1 cellular context compared by ENCODE assay signal in genomic region chr4:41360214-41360910, GRCh38.
TF ChIP-seq lines count a peak whose summit lies in the region.

No MANE protein-coding gene starts in this region.

TF ChIP-seq in HEK293, 187 proteins besides CTCF, POLR2A, EP300 and RAD21 (continued from another document and continues in another):
- TF ChIP-seq HOXD13 (CRISPR knock-in tag; IDR thresholded peaks at IDR 0.05; ENCODE audit: borderline replicate concordance) (no peak), ZNF785 (tag by site-specific recombination; IDR thresholded peaks at IDR 0.05) (no peak), ZNF280C (tag by site-specific recombination; IDR thresholded peaks at IDR 0.05) (no peak), ZNF473 (tag by site-specific recombination; IDR thresholded peaks at IDR 0.05) (no peak), BCL11A (tag by site-specific recombination; IDR thresholded peaks at IDR 0.05; ENCODE audit: low read depth) (no peak), GLIS1 (tag by site-specific recombination; IDR thresholded peaks at IDR 0.05) (no peak), ZNF560 (tag by site-specific recombination; IDR thresholded peaks at IDR 0.05; ENCODE audit: borderline replicate concordance) (no peak), ZNF561 (tag by site-specific recombination; IDR thresholded peaks at IDR 0.05; ENCODE audit: borderline replicate concordance) (peak; percentile 67), ZBTB1 (tag by site-specific recombination; IDR thresholded peaks at IDR 0.05) (no peak), ZBTB20 (tag by site-specific recombination; IDR thresholded peaks at IDR 0.05) (0 out of 2 replicates have a peak, but pooled peaks have one; percentile 40), ZNF654 (tag by site-specific recombination; IDR thresholded peaks at IDR 0.05; ENCODE audit: low read depth) (no peak), ZEB2 (tag by site-specific recombination; IDR thresholded peaks at IDR 0.05) (no peak), ZNF837 (tag by site-specific recombination; IDR thresholded peaks at IDR 0.05) (no peak), ATF2 (tag by site-specific recombination; IDR thresholded peaks at IDR 0.05; ENCODE audit: low read depth) (no peak), SCRT1 (tag by site-specific recombination; IDR thresholded peaks at IDR 0.05; ENCODE audit: borderline replicate concordance) (no peak), TSHZ1 (tag by site-specific recombination; IDR thresholded peaks at IDR 0.05; ENCODE audit: borderline replicate concordance) (no peak), ZSCAN23 (tag by site-specific recombination; IDR thresholded peaks at IDR 0.05) (no peak), ZNF624 (tag by site-specific recombination; IDR thresholded peaks at IDR 0.05) (no peak), ZNF37A (tag by site-specific recombination; IDR thresholded peaks at IDR 0.05) (no peak), ZNF449 (tag by site-specific recombination; IDR thresholded peaks at IDR 0.05) (peak; percentile 36; the same call in 1 of the 2 replicates), WT1 (tag by site-specific recombination; IDR thresholded peaks at IDR 0.05) (no peak), ZNF660 (tag by site-specific recombination; IDR thresholded peaks at IDR 0.05) (no peak), ZNF391 (tag by site-specific recombination; IDR thresholded peaks at IDR 0.05; ENCODE audit: borderline replicate concordance, low read depth) (no peak), ZNF155 (tag by site-specific recombination; IDR thresholded peaks at IDR 0.05) (no peak), GFI1B (tag by site-specific recombination; IDR thresholded peaks at IDR 0.05) (no peak), IKZF3 (tag by site-specific recombination; IDR thresholded peaks at IDR 0.05) (no peak), ZNF768 (tag by site-specific recombination; IDR thresholded peaks at IDR 0.05) (no peak), ZNF610 (tag by site-specific recombination; IDR thresholded peaks at IDR 0.05; ENCODE audit: borderline replicate concordance) (no peak), GLIS2 (tag by site-specific recombination; IDR thresholded peaks at IDR 0.05) (peak; percentile 35; the same call in 1 of the 2 replicates), ZNF148 (tag by site-specific recombination; IDR thresholded peaks at IDR 0.05; ENCODE audit: borderline replicate concordance) (no peak), ZBTB8A (tag by site-specific recombination; IDR thresholded peaks at IDR 0.05) (peak; percentile 74), ZIC2 (tag by site-specific recombination; IDR thresholded peaks at IDR 0.05) (peak; percentile 66), ZNF549 (tag by site-specific recombination; IDR thresholded peaks at IDR 0.05) (no peak), ZNF19 (tag by site-specific recombination; IDR thresholded peaks at IDR 0.05; ENCODE audit: low read depth) (no peak), ZNF114 (tag by site-specific recombination; IDR thresholded peaks at IDR 0.05) (no peak), ZNF777 (tag by site-specific recombination; IDR thresholded peaks at IDR 0.05; ENCODE audit: borderline replicate concordance) (no peak), ZBTB21 (tag by site-specific recombination; IDR thresholded peaks at IDR 0.05) (no peak), ZSCAN16 (tag by site-specific recombination; IDR thresholded peaks at IDR 0.05) (no peak), KLF17 (tag by site-specific recombination; IDR thresholded peaks at IDR 0.05) (no peak), ZBTB44 (tag by site-specific recombination; IDR thresholded peaks at IDR 0.05) (no peak), ZBTB17 (tag by site-specific recombination; IDR thresholded peaks at IDR 0.05) (no peak), GLI4 (tag by site-specific recombination; IDR thresholded peaks at IDR 0.05) (no peak), ZNF677 (tag by site-specific recombination; IDR thresholded peaks at IDR 0.05) (0 out of 2 replicates have a peak, but pooled peaks have one; percentile 22), ZNF335 (tag by site-specific recombination; conservative IDR thresholded peaks at IDR 0.05) (0 out of 2 replicates have a peak, but pooled peaks have one; percentile 37), ZBTB49 (tag by site-specific recombination; IDR thresholded peaks at IDR 0.05; ENCODE audit: low read depth) (no peak), ZNF18 (tag by site-specific recombination; IDR thresholded peaks at IDR 0.05) (no peak)
